In the genomic region with DNA sequence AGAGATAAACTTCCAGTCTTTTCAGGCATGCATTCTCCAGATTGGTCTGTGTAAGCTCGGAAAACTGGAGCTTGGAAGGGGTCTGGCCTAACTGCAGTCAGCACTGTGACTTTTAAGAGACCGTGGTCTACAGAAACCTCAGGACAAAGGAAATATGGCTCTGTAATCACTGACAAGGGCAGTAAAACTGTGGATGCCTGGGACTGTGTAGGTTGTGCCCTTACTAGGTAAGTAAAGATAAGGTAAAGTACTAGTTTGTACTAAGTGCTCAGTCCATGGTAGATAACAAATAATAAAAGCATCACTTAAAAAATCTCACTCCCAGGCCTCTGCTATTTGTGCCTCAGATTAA, we compare ENCODE assay signal across 11 cellular contexts.
DNase-seq lines count a peak whose midpoint lies in the region; ATAC-seq, FAIRE-seq and TF ChIP-seq lines count a peak whose summit lies in the region.
"Had no signal": no experiment of that assay in that cellular context is flagged by ENCODE, and none has a peak within 500 bp of the region (broad histone marks: within the 10 kb centered on the region; RNA-seq: fewer than 3 reads in every experiment).

No MANE protein-coding gene starts in this region.

- CTCF ChIA-PET in HepG2 (lab: Yijun Ruan, JAX; ENCODE audit: low intra/inter-chr PET ratio, low total read pairs): interaction anchor here (1.4 kb wide), 1 partner anchor 44 kb away, joined by 7 read pairs; no protein-coding TSS in a partner anchor

- peaks cover 1 to 16% of the 10 kb centered on the region in 2 experiments; a peak in 2 of 5 replicates for H3K27me3 ChIP-seq in HepG2 (ENCODE audit: control insufficient read depth in 1 of 2, insufficient read depth in 2 of 2, low read length in 2 of 2)
- H3K27me3 ChIP-seq: ovary had no signal

- no peaks in the 10 kb centered on the region for H3K9me3 ChIP-seq in HepG2 (ENCODE audit: low read length)
- H3K9me3 ChIP-seq: ovary, tibial nerve had no signal

- H3K79me2 ChIP-seq in HepG2 (ENCODE audit: insufficient read depth, low read length): no peaks in the 10 kb centered on the region

- TF ChIP-seq RAD21 in HepG2 (CRISPR knock-in tag; IDR thresholded peaks at IDR 0.05): no peak

- H2AFZ ChIP-seq in HepG2 (ENCODE audit: low read length): no peak overlapping the region

- DNase-seq in Right ventricle myocardium superior: no peak
- no peak for DNase-seq in Right ventricle myocardium inferior (ENCODE audit: missing footprints)
- no peak for DNase-seq in coronary artery (ENCODE audit: low spot score)
- no peak for DNase-seq in HepG2 (ENCODE audit: low spot score)
- DNase-seq in GM03348 (ENCODE audit: low spot score): no peak
- DNase-seq in T1000 (lab: John Stamatoyannopoulos, UW): no peak
- no peak for DNase-seq in lower leg skin (ENCODE audit: low spot score in 2 of 2)

- ATAC-seq in Right ventricle myocardium superior (ENCODE audit: poor library complexity) (peak; percentile 21), Right ventricle myocardium inferior (no peak), HepG2 (peak; percentile 30; the same call in 2 of the 3 replicates), GM21367 (IDR thresholded peaks at IDR 0.05; ENCODE audit: unreplicated experiment) (no peak)

- peaks cover 13% of the 10 kb centered on the region for H3K4me1 ChIP-seq in HepG2 (ENCODE audit: insufficient read depth, low read length)

- peak overlapping the region; percentile 53 for H3K4me3 ChIP-seq in coronary artery
- H3K4me3 ChIP-seq in HepG2 (replicated peaks in 1 of 3; ENCODE audit: insufficient read depth in 1 of 3, low read depth in 2 of 3, low read length in 3 of 3): no peak overlapping the region
- no peak overlapping the region for H3K4me3 ChIP-seq in lower leg skin (ENCODE audit: low read depth, poor library complexity, severe bottlenecking)

- H3K36me3 ChIP-seq in HepG2 (replicated peaks in 1 of 2; ENCODE audit: control insufficient read depth in 1 of 2, insufficient read depth in 2 of 2, low read length in 2 of 2): no peaks in the 10 kb centered on the region
- H3K36me3 ChIP-seq: ovary, tibial nerve had no signal

- in situ Hi-C loops in HepG2 (cut with HindIII; ENCODE audit: extremely low pct_ligation_motif_present, low pct_unique_long_range_greater_than_20kb): no loop called here

- no peak overlapping the region for H3K9ac ChIP-seq in HepG2 (ENCODE audit: insufficient read depth, low read depth, low read length)

- intact Hi-C loops in Right ventricle myocardium superior (cut with DNase I) (loop anchor here (10.0 kb wide), 1 partner anchor 195 kb away; a partner anchor contains a TSS), Right ventricle myocardium inferior (cut with DNase I) (loop anchor here (5.0 to 10.0 kb wide), 3 partner anchors 195 to 677 kb away; a partner anchor contains a TSS), HepG2 (cut with micrococcal nuclease; ENCODE audit: unreplicated experiment) (loop anchor here (1.0 to 5.0 kb wide), 5 partner anchors 44 to 247 kb away; a partner anchor contains a TSS), lower leg skin (cut with DNase I; ENCODE audit: low total_unique reads) (no loop called here)

- POLR2A ChIA-PET in HepG2 (lab: Yijun Ruan, JAX): no interaction called here

- TF ChIP-seq POLR2A in HepG2 (IDR thresholded peaks at IDR 0.05; ENCODE audit: insufficient read depth in 1 of 2, low read depth in 2 of 2, low read length in 2 of 2) (no peak), lower leg skin (IDR thresholded peaks at IDR 0.05) (no peak)

- peak overlapping the region; percentile 88 for H3K4me2 ChIP-seq in HepG2 (ENCODE audit: low read depth, low read length)

- WGBS in HepG2 (ENCODE audit: low lambda C conversion rate): 9% methylated on average over 2 of the region's 2 CpGs
- 59 to 74% methylated on average over 2 of the region's 2 CpGs for WGBS in lower leg skin, 2 donors

- H3K27ac ChIP-seq in coronary artery (no peak overlapping the region), HepG2 (ENCODE audit: extremely low read length, insufficient read depth, low read length) (no peak overlapping the region)
- H3K27ac ChIP-seq: RWPE1, tibial nerve had no signal

- TF ChIP-seq EP300 in HepG2 (IDR thresholded peaks at IDR 0.05; ENCODE audit: low read depth in 2 of 2, low read length in 2 of 2) (no peak), HepG2 (CRISPR knock-in tag; IDR thresholded peaks at IDR 0.05; ENCODE audit: borderline replicate concordance) (no peak)

- no peak for FAIRE-seq in HepG2 (lab: Jason Lieb, UNC)

- no TSS peak for BruUV-seq in HepG2 (replicated peaks; lab: Mats Ljungman, UMichigan)

- no peaks in the 10 kb centered on the region for H4K20me1 ChIP-seq in HepG2 (ENCODE audit: insufficient read depth, low read length)

- TF ChIP-seq CTCF in coronary artery (IDR thresholded peaks at IDR 0.05) (no peak), HepG2 (CRISPR knock-in tag; IDR thresholded peaks at IDR 0.05) (no peak), lower leg skin (IDR thresholded peaks at IDR 0.05) (no peak)

TF ChIP-seq in HepG2, 621 proteins besides CTCF, POLR2A, EP300 and RAD21:
- TF ChIP-seq ZNF232 (CRISPR knock-in tag; IDR thresholded peaks at IDR 0.05; ENCODE audit: borderline replicate concordance) (no peak), ZNF30 (CRISPR knock-in tag; IDR thresholded peaks at IDR 0.05) (no peak), ZNF883 (CRISPR knock-in tag; IDR thresholded peaks at IDR 0.05; ENCODE audit: not compliant biosample characterization) (no peak)
- TF ChIP-seq, protein P1, sequence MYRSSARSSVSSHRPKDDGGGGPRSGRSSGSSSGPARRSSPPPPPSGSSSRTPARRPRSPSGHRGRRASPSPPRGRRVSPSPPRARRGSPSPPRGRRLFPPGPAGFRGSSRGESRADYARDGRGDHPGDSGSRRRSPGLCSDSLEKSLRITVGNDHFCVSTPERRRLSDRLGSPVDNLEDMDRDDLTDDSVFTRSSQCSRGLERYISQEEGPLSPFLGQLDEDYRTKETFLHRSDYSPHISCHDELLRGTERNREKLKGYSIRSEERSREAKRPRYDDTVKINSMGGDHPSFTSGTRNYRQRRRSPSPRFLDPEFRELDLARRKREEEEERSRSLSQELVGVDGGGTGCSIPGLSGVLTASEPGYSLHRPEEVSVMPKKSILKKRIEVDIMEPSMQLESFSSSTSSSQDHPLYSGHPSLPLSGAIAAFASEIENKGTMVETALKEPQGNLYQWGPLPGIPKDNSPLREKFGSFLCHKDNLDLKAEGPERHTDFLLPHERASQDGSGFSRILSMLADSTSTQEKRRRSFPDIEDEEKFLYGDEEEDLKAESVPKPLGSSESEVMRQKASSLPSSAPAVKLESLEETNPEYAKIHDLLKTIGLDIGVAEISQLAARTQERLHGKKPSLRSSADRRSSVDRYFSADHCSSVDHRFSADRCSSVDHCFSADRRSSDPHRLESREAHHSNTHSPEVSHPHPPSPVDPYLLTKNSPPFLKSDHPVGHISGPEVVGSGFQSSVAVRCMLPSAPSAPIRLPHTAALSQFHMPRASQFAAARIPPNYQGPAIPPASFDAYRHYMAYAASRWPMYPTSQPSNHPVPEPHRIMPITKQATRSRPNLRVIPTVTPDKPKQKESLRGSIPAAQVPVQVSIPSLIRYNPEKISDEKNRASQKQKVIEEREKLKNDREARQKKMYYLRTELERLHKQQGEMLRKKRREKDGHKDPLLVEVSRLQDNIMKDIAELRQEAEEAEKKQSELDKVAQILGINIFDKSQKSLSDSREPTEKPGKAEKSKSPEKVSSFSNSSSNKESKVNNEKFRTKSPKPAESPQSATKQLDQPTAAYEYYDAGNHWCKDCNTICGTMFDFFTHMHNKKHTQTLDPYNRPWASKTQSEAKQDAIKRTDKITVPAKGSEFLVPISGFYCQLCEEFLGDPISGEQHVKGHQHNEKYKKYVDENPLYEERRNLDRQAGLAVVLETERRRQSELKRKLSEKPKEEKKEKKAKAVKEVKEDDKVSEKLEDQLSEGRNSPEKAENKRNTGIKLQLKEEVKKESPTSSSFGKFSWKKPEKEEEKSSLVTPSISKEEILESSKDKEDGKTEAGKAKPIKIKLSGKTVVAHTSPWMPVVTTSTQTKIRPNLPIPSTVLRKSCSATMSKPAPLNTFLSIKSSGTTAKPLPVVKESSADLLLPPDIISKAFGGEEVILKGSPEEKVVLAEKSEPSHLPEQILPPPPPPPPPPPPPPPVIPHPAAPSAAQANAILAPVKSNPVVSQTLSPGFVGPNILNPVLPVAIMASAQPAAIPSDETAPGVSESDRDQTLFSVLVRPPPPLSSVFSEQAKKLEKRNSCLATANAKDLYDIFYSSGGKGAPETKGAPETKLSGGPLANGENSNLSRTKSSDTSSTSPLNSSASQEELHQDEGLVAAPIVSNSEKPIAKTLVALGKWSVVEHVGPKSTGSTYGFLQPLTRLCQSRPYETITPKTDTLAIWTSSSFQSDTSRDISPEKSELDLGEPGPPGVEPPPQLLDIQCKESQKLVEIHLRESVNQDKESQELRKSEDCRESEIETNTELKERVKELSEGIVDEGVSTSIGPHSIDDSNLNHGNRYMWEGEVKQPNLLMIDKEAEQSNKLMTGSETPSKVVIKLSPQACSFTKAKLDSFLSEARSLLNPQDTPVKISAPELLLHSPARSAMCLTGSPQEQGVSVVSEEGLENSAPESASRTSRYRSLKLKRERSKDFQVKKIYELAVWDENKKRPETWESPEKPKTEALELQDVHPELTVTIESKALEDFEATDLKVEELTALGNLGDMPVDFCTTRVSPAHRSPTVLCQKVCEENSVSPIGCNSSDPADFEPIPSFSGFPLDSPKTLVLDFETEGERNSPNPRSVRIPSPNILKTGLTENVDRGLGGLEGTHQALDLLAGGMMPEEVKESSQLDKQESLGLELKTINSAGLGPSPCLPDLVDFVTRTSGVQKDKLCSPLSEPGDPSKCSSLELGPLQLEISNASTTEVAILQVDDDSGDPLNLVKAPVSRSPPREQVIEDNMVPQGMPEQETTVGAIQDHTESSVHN (CRISPR knock-in tag; IDR thresholded peaks at IDR 0.05): no peak
- TF ChIP-seq, protein P2, sequence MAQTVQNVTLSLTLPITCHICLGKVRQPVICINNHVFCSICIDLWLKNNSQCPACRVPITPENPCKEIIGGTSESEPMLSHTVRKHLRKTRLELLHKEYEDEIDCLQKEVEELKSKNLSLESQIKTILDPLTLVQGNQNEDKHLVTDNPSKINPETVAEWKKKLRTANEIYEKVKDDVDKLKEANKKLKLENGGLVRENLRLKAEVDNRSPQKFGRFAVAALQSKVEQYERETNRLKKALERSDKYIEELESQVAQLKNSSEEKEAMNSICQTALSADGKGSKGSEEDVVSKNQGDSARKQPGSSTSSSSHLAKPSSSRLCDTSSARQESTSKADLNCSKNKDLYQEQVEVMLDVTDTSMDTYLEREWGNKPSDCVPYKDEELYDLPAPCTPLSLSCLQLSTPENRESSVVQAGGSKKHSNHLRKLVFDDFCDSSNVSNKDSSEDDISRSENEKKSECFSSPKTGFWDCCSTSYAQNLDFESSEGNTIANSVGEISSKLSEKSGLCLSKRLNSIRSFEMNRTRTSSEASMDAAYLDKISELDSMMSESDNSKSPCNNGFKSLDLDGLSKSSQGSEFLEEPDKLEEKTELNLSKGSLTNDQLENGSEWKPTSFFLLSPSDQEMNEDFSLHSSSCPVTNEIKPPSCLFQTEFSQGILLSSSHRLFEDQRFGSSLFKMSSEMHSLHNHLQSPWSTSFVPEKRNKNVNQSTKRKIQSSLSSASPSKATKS (CRISPR knock-in tag; IDR thresholded peaks at IDR 0.05): no peak

Comparison
In these comparisons a context has a peak if more than half of its experiments do, and no peak if none do; other contexts are left out.
1. ATAC-seq: peak in Right ventricle myocardium superior (single experiment) and HepG2 (single experiment); none in Right ventricle myocardium inferior (single experiment) and GM21367 (single experiment).